11 cellular contexts compared by ENCODE assay signal in genomic region chr10:25175527-25176420, GRCh38. TPM values are rescaled to one million over a fixed set of nuclear protein-coding genes. Genes with fewer than 3 reads are reported as not detected.
A peak's percentile ranks its signal among the peaks of the same experiment; 100 is the strongest.
DNase-seq lines count a peak whose midpoint lies in the region; ATAC-seq and TF ChIP-seq lines count a peak whose summit lies in the region.
"Had no signal": no experiment of that assay in that cellular context is flagged by ENCODE, and none has a peak within 500 bp of the region (broad histone marks: within the 10 kb centered on the region; RNA-seq: fewer than 3 reads in every experiment).

No MANE protein-coding gene starts in this region.

- no peaks in the 10 kb centered on the region for H3K9me3 ChIP-seq in thyroid gland

- TF ChIP-seq CTCF in WTC11 (IDR thresholded peaks at IDR 0.05): no peak
- TF ChIP-seq CTCF in thyroid gland (IDR thresholded peaks at IDR 0.05): no peak

- CTCF ChIA-PET in activated CD8-positive, alpha-beta memory T cell treated with anti-CD3 and anti-CD28 coated beads, Interleukin-2, amount 10 ng/mL, durations not matched to agents 7 days and 5 days (lab: Charles Lee): no interaction called here
- CTCF ChIA-PET in WTC11 (lab: Charles Lee): interaction anchor here (2.6 to 3.1 kb wide), 2 partner anchors 51 to 62 kb away, joined by 12 to 17 read pairs; no protein-coding TSS in a partner anchor

- H3K4me3 ChIP-seq in thyroid gland (replicated peaks in 1 of 3): peak overlapping the region in 1 of 3 donors; percentile 47
- H3K4me3 ChIP-seq: PC-9 had no signal

- no peaks in the 10 kb centered on the region for H3K36me3 ChIP-seq in thyroid gland

- peaks cover 12% of the 10 kb centered on the region for H3K27me3 ChIP-seq in thyroid gland

- 3 to 7% methylated on average over 28 to 51 of the region's 66 CpGs for WGBS in thyroid gland, 2 donors

- no peak overlapping the region for H3K4me3 Mint-ChIP-seq in activated CD8-positive, alpha-beta memory T cell treated with anti-CD3 and anti-CD28 coated beads, Interleukin-2, amount 10 ng/mL, durations not matched to agents 7 days and 5 days
- peak overlapping the region; percentile 84 for H3K4me3 Mint-ChIP-seq in WTC11

- POLR2A ChIA-PET in WTC11 (lab: Charles Lee): interaction anchor here (0.5 kb wide), 1 partner anchor 223 kb away, joined by 3 read pairs; no protein-coding TSS in a partner anchor

- DNase-seq in activated CD8-positive, alpha-beta memory T cell treated with anti-CD3 and anti-CD28 coated beads, Interleukin-2, amount 50 U/mL, for 48 hours: peak; percentile 49
- DNase-seq in activated CD8-positive, alpha-beta memory T cell treated with anti-CD3 and anti-CD28 coated beads, Interleukin-2, amount 10 ng/mL, durations not matched to agents 7 days and 5 days: no peak
- DNase-seq in WTC11 (ENCODE audit: low spot score) (peak; percentile 46), iris pigment epithelial cell (ENCODE audit: low read depth) (peak; percentile 9), thyroid gland (peak; percentile 41 to 57), NCI-H524 treated with DMSO at 0.1 percent for 48 hours (lab: John Stamatoyannopoulos, UW) (no peak)
- no peak for DNase-seq in activated effector memory CD4-positive, alpha-beta T cell treated with anti-CD3 and anti-CD28 coated beads, Interleukin-2, amount 50 U/mL, for 16 hours
- DNase-seq: activated CD8-positive, alpha-beta memory T cell treated with anti-CD3 and anti-CD28 coated beads, Interleukin-2, amount 50 U/mL, for 4 hours; CD4-positive, alpha-beta memory T cell; PC-9 had no signal

- ATAC-seq in activated CD8-positive, alpha-beta memory T cell treated with anti-CD3 and anti-CD28 coated beads, Interleukin-2, amount 10 ng/mL, durations not matched to agents 7 days and 5 days: no peak
- ATAC-seq in WTC11 (peak; percentile 14), GM19463 (IDR thresholded peaks at IDR 0.05; ENCODE audit: unreplicated experiment) (no peak)

- peaks cover 6% of the 10 kb centered on the region for H3K36me3 Mint-ChIP-seq in activated CD8-positive, alpha-beta memory T cell treated with anti-CD3 and anti-CD28 coated beads, Interleukin-2, amount 10 ng/mL, durations not matched to agents 7 days and 5 days
- no peaks in the 10 kb centered on the region for H3K36me3 Mint-ChIP-seq in WTC11
- H3K36me3 Mint-ChIP-seq: CD4-positive, alpha-beta memory T cell had no signal

- H3K4me1 ChIP-seq in thyroid gland: peaks cover 17 to 25% of the 10 kb centered on the region in 2 donors

- no peak overlapping the region for H3K27ac ChIP-seq in thyroid gland
- H3K27ac ChIP-seq: PC-9 had no signal

- H3K27ac Mint-ChIP-seq in activated CD8-positive, alpha-beta memory T cell treated with anti-CD3 and anti-CD28 coated beads, Interleukin-2, amount 10 ng/mL, durations not matched to agents 7 days and 5 days: no peak overlapping the region
- no peak overlapping the region for H3K27ac Mint-ChIP-seq in WTC11
- H3K27ac Mint-ChIP-seq: CD4-positive, alpha-beta memory T cell had no signal

- intact Hi-C loops in thyroid gland (cut with DNase I): no loop called here

- no peak for TF ChIP-seq POLR2A in thyroid gland (IDR thresholded peaks at IDR 0.05)

- peaks cover 4% of the 10 kb centered on the region for H3K4me1 Mint-ChIP-seq in activated CD8-positive, alpha-beta memory T cell treated with anti-CD3 and anti-CD28 coated beads, Interleukin-2, amount 10 ng/mL, durations not matched to agents 7 days and 5 days
- peaks cover 11% of the 10 kb centered on the region for H3K4me1 Mint-ChIP-seq in WTC11

- H3K27me3 Mint-ChIP-seq in activated CD8-positive, alpha-beta memory T cell treated with anti-CD3 and anti-CD28 coated beads, Interleukin-2, amount 10 ng/mL, durations not matched to agents 7 days and 5 days: peaks cover 46% of the 10 kb centered on the region
- H3K27me3 Mint-ChIP-seq in WTC11 (ENCODE audit: low read depth): peaks cover 60% of the 10 kb centered on the region

- no peaks in the 10 kb centered on the region for H3K9me3 Mint-ChIP-seq in activated CD8-positive, alpha-beta memory T cell treated with anti-CD3 and anti-CD28 coated beads, Interleukin-2, amount 10 ng/mL, durations not matched to agents 7 days and 5 days (ENCODE audit: low read depth)
- no peaks in the 10 kb centered on the region for H3K9me3 Mint-ChIP-seq in WTC11

TF ChIP-seq in WTC11, 78 proteins besides CTCF, POLR2A, EP300 and RAD21 (continues in another document):
- TF ChIP-seq ZBTB43 (CRISPR knock-in tag; IDR thresholded peaks at IDR 0.05): 0 out of 2 replicates have a peak, but pooled peaks have one; percentile 20
- TF ChIP-seq ARID4B (CRISPR knock-in tag; IDR thresholded peaks at IDR 0.05; ENCODE audit: borderline replicate concordance): 0 out of 2 replicates have a peak, but pooled peaks have one; percentile 35
- TF ChIP-seq JUN (CRISPR knock-in tag; IDR thresholded peaks at IDR 0.05): peak; percentile 61; the same call in 1 of the 2 replicates
- 0 out of 2 replicates have a peak, but pooled peaks have one; percentile 20 for TF ChIP-seq TEAD1 (CRISPR knock-in tag; IDR thresholded peaks at IDR 0.05)
- TF ChIP-seq FOXP1 (CRISPR knock-in tag; IDR thresholded peaks at IDR 0.05; ENCODE audit: borderline replicate concordance): peak; percentile 40; the same call in 1 of the 2 replicates
- TF ChIP-seq NFATC4 (CRISPR knock-in tag; IDR thresholded peaks at IDR 0.05): no peak
- TF ChIP-seq MAX (CRISPR knock-in tag; IDR thresholded peaks at IDR 0.05): peak; percentile 14
- TF ChIP-seq ZNF425 (CRISPR knock-in tag; conservative IDR thresholded peaks at IDR 0.05): no peak
- TF ChIP-seq FOXK1 (CRISPR knock-in tag; IDR thresholded peaks at IDR 0.05): 0 out of 2 replicates have a peak, but pooled peaks have one; percentile 37

RNA-seq across cellular contexts. Expression of gene GPR158, which starts 1.0 kb away (rescaled TPM):
- not detected for total RNA-seq in activated CD8-positive, alpha-beta memory T cell treated with anti-CD3 and anti-CD28 coated beads, Interleukin-2, amount 10 ng/mL, durations not matched to agents 7 days and 5 days
- total RNA-seq in WTC11 (2021): 0.34 to 0.63 TPM (median 0.44 TPM) in 3 replicates
- 1 to 10 TPM in 3 of 4 donors, under 1 TPM in 1; 0.13 to 1.9 (median 1.2) TPM for total RNA-seq in thyroid gland
- total RNA-seq: CD4-positive, alpha-beta memory T cell had no signal

Comparison
In these comparisons a context has a peak if more than half of its experiments do, and no peak if none do; other contexts are left out.
1. DNase-seq: peak in activated CD8-positive, alpha-beta memory T cell treated with anti-CD3 and anti-CD28 coated beads, Interleukin-2, amount 50 U/mL, for 48 hours (single experiment), WTC11 (single experiment), iris pigment epithelial cell (single experiment) and thyroid gland (2 of 2); none in activated CD8-positive, alpha-beta memory T cell treated with anti-CD3 and anti-CD28 coated beads, Interleukin-2, amount 10 ng/mL, durations not matched to agents 7 days and 5 days (single experiment), activated effector memory CD4-positive, alpha-beta T cell treated with anti-CD3 and anti-CD28 coated beads, Interleukin-2, amount 50 U/mL, for 16 hours (single experiment) and NCI-H524 treated with DMSO at 0.1 percent for 48 hours (single experiment).